ENCODE assay signal across 18 cellular contexts in genomic region chr12:95884998-95885397, GRCh38. TPM values are rescaled to one million over a fixed set of nuclear protein-coding genes. Genes with fewer than 3 reads are reported as not detected.
DNase-seq lines count a peak whose midpoint lies in the region; ATAC-seq lines count a peak whose summit lies in the region.
"Had no signal": no experiment of that assay in that cellular context is flagged by ENCODE, and none has a peak within 500 bp of the region (broad histone marks: within the 10 kb centered on the region; RNA-seq: fewer than 3 reads in every experiment).

No MANE protein-coding gene starts in this region.

- H4K5ac ChIP-seq in mesendoderm (ENCODE audit: low read length): no peak overlapping the region

- no peak overlapping the region for H3K23ac ChIP-seq in mesendoderm (ENCODE audit: low read length)

- WGBS in mesendoderm (ENCODE audit: extremely low coverage, insufficient coverage, low lambda C conversion rate): no CpG with 5 or more reads among the region's 3 CpGs

- H3K18ac ChIP-seq in mesendoderm (ENCODE audit: low read length): no peak overlapping the region

- H3K4me2 ChIP-seq in mesendoderm (ENCODE audit: low read length): no peak overlapping the region
- H3K4me2 ChIP-seq: BLaER1 had no signal

- H2BK15ac ChIP-seq in mesendoderm (replicated peaks; ENCODE audit: low read depth): no peak overlapping the region

- no peaks in the 10 kb centered on the region for H3K27me3 ChIP-seq in mesendoderm (ENCODE audit: insufficient read depth, low read length, poor library complexity)
- H3K27me3 ChIP-seq: BLaER1 had no signal

- H2AK5ac ChIP-seq in mesendoderm (ENCODE audit: low read length): no peak overlapping the region

- no peak overlapping the region for H3K27ac ChIP-seq in mesendoderm (ENCODE audit: low read depth, low read length)
- H3K27ac ChIP-seq: BLaER1, RWPE1 had no signal

- no peaks in the 10 kb centered on the region for H3K79me2 ChIP-seq in mesendoderm (ENCODE audit: control insufficient read depth, insufficient read depth, low read length)

- no peak for ATAC-seq in HG02588 (IDR thresholded peaks at IDR 0.05; ENCODE audit: unreplicated experiment)

- H3K4me3 ChIP-seq in mesendoderm (ENCODE audit: low read length): no peak overlapping the region
- H3K4me3 ChIP-seq: BLaER1 had no signal

- H3K56ac ChIP-seq in mesendoderm (ENCODE audit: low read length): no peak overlapping the region

- no peaks in the 10 kb centered on the region for H3K79me1 ChIP-seq in mesendoderm (ENCODE audit: low read length)

- DNase-seq in ELF-1 (ENCODE audit: low read depth, low spot score) (peak; percentile 85), SK-MEL-5 (ENCODE audit: low read depth, low spot score) (peak; percentile 70), glomerular endothelial cell (ENCODE audit: extremely low read depth, low read depth, low spot score) (peak; percentile 7), mesendoderm (peak; percentile 14), A172 (ENCODE audit: low spot score) (no peak), T1000 (lab: John Stamatoyannopoulos, UW) (no peak)
- DNase-seq: CD8-positive, alpha-beta memory T cell; HCEC 1CT; NCI-H1436 treated with DMSO at 0.1 percent for 48 hours; NCI-H2081; NCI-H526; NK-92 treated with Interleukin-12 subunit alpha and Interleukin-12 subunit beta, amount 100 ng/mL, for 24 hours; OCI-M1 had no signal

- H3K36me3 ChIP-seq in mesendoderm (ENCODE audit: control insufficient read depth, insufficient read depth, low read length): no peaks in the 10 kb centered on the region
- H3K36me3 ChIP-seq: BLaER1 had no signal

- no peak overlapping the region for H2BK120ac ChIP-seq in mesendoderm (ENCODE audit: low read depth, low read length)

- H2BK5ac ChIP-seq in mesendoderm (ENCODE audit: low read length): no peak overlapping the region

- in situ Hi-C loops in SK-MEL-5 (cut with HindIII; ENCODE audit: low pct_unique_long_range_greater_than_20kb, low sequenced_read_pairs): no loop called here

- no peak overlapping the region for H3K9ac ChIP-seq in mesendoderm (ENCODE audit: low read length)
- H3K9ac ChIP-seq: BLaER1 had no signal

- no peak overlapping the region for H4K8ac ChIP-seq in mesendoderm (ENCODE audit: low read depth, low read length)

- H3K4ac ChIP-seq in mesendoderm (ENCODE audit: low read depth, low read length): no peak overlapping the region

- H3K4me1 ChIP-seq in mesendoderm (ENCODE audit: control insufficient read depth, low read depth, low read length): no peaks in the 10 kb centered on the region
- H3K4me1 ChIP-seq: BLaER1 had no signal

RNA-seq across cellular contexts. Expression of gene SNRPF, which starts 26.2 kb away (rescaled TPM):
- 15.8 and 17.9 TPM in 2 replicates for total RNA-seq in SK-MEL-5 (2014; rRNA removed; shearing (Covaris generic))
- polyA plus RNA-seq in SK-MEL-5 (2015; cell fraction: cytosol; rRNA removed): 21.8 and 31.8 TPM in 2 replicates
- polyA plus RNA-seq in SK-MEL-5 (2015; cell fraction: nucleus; rRNA removed): 5.5 and 12.1 TPM in 2 replicates
- 9.4 and 13.4 TPM in 2 replicates for total RNA-seq in glomerular endothelial cell
- polyA plus RNA-seq in mesendoderm (2013, experiment 1 of 2): 177 TPM
- 171 TPM for polyA plus RNA-seq in mesendoderm (2013, experiment 2 of 2)
- 34.3 and 54.8 TPM in 2 replicates for total RNA-seq in A172 (2014; rRNA removed; shearing (Covaris generic))

RNA-seq across cellular contexts. Expression of gene CCDC38, which starts 57.4 kb away (rescaled TPM):
- total RNA-seq in SK-MEL-5 (2014; rRNA removed; shearing (Covaris generic)): 0.16 TPM in 1 of 2 replicates, not detected in the other
- polyA plus RNA-seq in SK-MEL-5 (2015; cell fraction: cytosol; rRNA removed): 0.05 and 0.14 TPM in 2 replicates
- 0.22 and 0.79 TPM in 2 replicates for polyA plus RNA-seq in SK-MEL-5 (2015; cell fraction: nucleus; rRNA removed)
- total RNA-seq in glomerular endothelial cell: 0.24 TPM in 1 of 2 replicates, not detected in the other
- polyA plus RNA-seq in mesendoderm (2013, experiment 1 of 2): not detected
- polyA plus RNA-seq in mesendoderm (2013, experiment 2 of 2): not detected
- 0.07 TPM in 1 of 2 replicates, not detected in the other for total RNA-seq in A172 (2014; rRNA removed; shearing (Covaris generic))
- total RNA-seq: HT-29 had no signal
- polyA plus RNA-seq: CD8-positive, alpha-beta memory T cell; IgD-negative memory B cell had no signal

RNA-seq across cellular contexts. Expression of gene AMDHD1, which starts 58.1 kb away (rescaled TPM):
- 1.1 and 1.2 TPM in 2 replicates for total RNA-seq in SK-MEL-5 (2014; rRNA removed; shearing (Covaris generic))
- 0.48 and 1.6 TPM in 2 replicates for polyA plus RNA-seq in SK-MEL-5 (2015; cell fraction: cytosol; rRNA removed)
- polyA plus RNA-seq in SK-MEL-5 (2015; cell fraction: nucleus; rRNA removed): 0.11 and 0.28 TPM in 2 replicates
- not detected in 2 replicates for total RNA-seq in glomerular endothelial cell
- polyA plus RNA-seq in mesendoderm (2013, experiment 1 of 2): 0.14 TPM
- 0.04 TPM for polyA plus RNA-seq in mesendoderm (2013, experiment 2 of 2)
- 0.65 and 0.79 TPM in 2 replicates for total RNA-seq in A172 (2014; rRNA removed; shearing (Covaris generic))

Comparison
In these comparisons a context has a peak if more than half of its experiments do, and no peak if none do; other contexts are left out.
1. DNase-seq: peak in ELF-1 (single experiment), SK-MEL-5 (single experiment), glomerular endothelial cell (single experiment) and mesendoderm (single experiment); none in A172 (single experiment) and T1000 (single experiment).